In genomic region chr10:3248526-3249255, GRCh38 we compare ENCODE assay signal across 9 cellular contexts.
DNase-seq lines count a peak whose midpoint lies in the region; ATAC-seq and TF ChIP-seq lines count a peak whose summit lies in the region.
"Had no signal": no experiment of that assay in that cellular context is flagged by ENCODE, and none has a peak within 500 bp of the region (broad histone marks: within the 10 kb centered on the region; RNA-seq: fewer than 3 reads in every experiment).

No MANE protein-coding gene starts in this region.

- no peak for TF ChIP-seq CTCF in endodermal cell (conservative IDR thresholded peaks at IDR 0.05)
- no peak for TF ChIP-seq CTCF in nephron (IDR thresholded peaks at IDR 0.05; ENCODE audit: unreplicated experiment in 3 of 3)

- H3K9ac ChIP-seq in endodermal cell (ENCODE audit: extremely low read depth, low read length, poor library complexity, severe bottlenecking), result no peak overlapping the region

- H3K4me1 Mint-ChIP-seq in endodermal cell (peaks cover 9% of the 10 kb centered on the region), nephron (peaks cover 9% of the 10 kb centered on the region)
- peaks cover 10% of the 10 kb centered on the region in 2 donors for H3K4me1 Mint-ChIP-seq in stimulated activated naive B cell treated with anti-CD40 and anti-IgM and Interleukin-4, amounts not matched to agents 10 μg/mL and 1 μg/mL and 100 μg/mL, for 72 hours

- H3K9me3 Mint-ChIP-seq in endodermal cell (no peaks in the 10 kb centered on the region), nephron (no peaks in the 10 kb centered on the region)
- H3K9me3 Mint-ChIP-seq in stimulated activated naive B cell treated with anti-CD40 and anti-IgM and Interleukin-4, amounts not matched to agents 10 μg/mL and 1 μg/mL and 100 μg/mL, for 72 hours, result no peaks in the 10 kb centered on the region

- ATAC-seq in GM18502 (IDR thresholded peaks at IDR 0.05; ENCODE audit: poor library complexity, unreplicated experiment), result no peak
- ATAC-seq in stimulated activated naive B cell treated with anti-CD40 and anti-IgM and Interleukin-4, amounts not matched to agents 10 μg/mL and 1 μg/mL and 100 μg/mL, for 72 hours (replicated peaks), result no peak

- no peaks in the 10 kb centered on the region for H3K4me1 ChIP-seq in endodermal cell (ENCODE audit: control insufficient read depth, insufficient read depth, low read length)
- H3K4me1 ChIP-seq: right lobe of liver had no signal

- no peaks in the 10 kb centered on the region for H3K9me3 ChIP-seq in endodermal cell (ENCODE audit: control insufficient read depth, low read length)
- H3K9me3 ChIP-seq: right lobe of liver had no signal

- WGBS in endodermal cell (ENCODE audit: insufficient coverage in 1 of 2, insufficient read length in 1 of 2), 2 experiments, result 60 to 76% methylated on average over 4 to 6 of the region's 6 CpGs

- H3K27me3 Mint-ChIP-seq in endodermal cell (ENCODE audit: insufficient read depth) (peaks cover 3% of the 10 kb centered on the region), nephron (ENCODE audit: low read depth) (peaks cover 28% of the 10 kb centered on the region)
- H3K27me3 Mint-ChIP-seq in stimulated activated naive B cell treated with anti-CD40 and anti-IgM and Interleukin-4, amounts not matched to agents 10 μg/mL and 1 μg/mL and 100 μg/mL, for 72 hours, result peaks cover 24 to 41% of the 10 kb centered on the region in 2 donors

- H3K27ac ChIP-seq in endodermal cell (ENCODE audit: low read depth, low read length), result peak overlapping the region; percentile 36

- H3K27ac Mint-ChIP-seq in endodermal cell, result peak overlapping the region; percentile 83
- H3K27ac Mint-ChIP-seq in nephron, result peak overlapping the region; percentile 64 to 90 (median 65)
- H3K27ac Mint-ChIP-seq in stimulated activated naive B cell treated with anti-CD40 and anti-IgM and Interleukin-4, amounts not matched to agents 10 μg/mL and 1 μg/mL and 100 μg/mL, for 72 hours, result no peak overlapping the region

- no peak overlapping the region for H3K4me3 ChIP-seq in endodermal cell (ENCODE audit: low read length)
- H3K4me3 ChIP-seq: right lobe of liver had no signal

- peak; percentile 81 for DNase-seq in AG08396 (ENCODE audit: low spot score)
- DNase-seq in NCI-H226, result peak; percentile 49
- DNase-seq in endodermal cell, result no peak
- DNase-seq in GDM1 (lab: John Stamatoyannopoulos, UW), result no peak
- no peak for DNase-seq in stimulated activated naive B cell treated with anti-CD40 and anti-IgM and Interleukin-4, amounts not matched to agents 10 μg/mL and 1 μg/mL and 100 μg/mL, for 72 hours
- DNase-seq in activated effector memory CD4-positive, alpha-beta T cell treated with anti-CD3 and anti-CD28 coated beads, Interleukin-2, amount 50 U/mL, for 16 hours, result no peak
- DNase-seq: right lobe of liver had no signal

- H3K36me3 Mint-ChIP-seq in endodermal cell (ENCODE audit: low read depth) (no peaks in the 10 kb centered on the region), nephron (ENCODE audit: low read depth) (no peaks in the 10 kb centered on the region)
- no peaks in the 10 kb centered on the region for H3K36me3 Mint-ChIP-seq in stimulated activated naive B cell treated with anti-CD40 and anti-IgM and Interleukin-4, amounts not matched to agents 10 μg/mL and 1 μg/mL and 100 μg/mL, for 72 hours

- no peak overlapping the region for H3K4me3 Mint-ChIP-seq in endodermal cell
- no peak overlapping the region for H3K4me3 Mint-ChIP-seq in nephron
- H3K4me3 Mint-ChIP-seq in stimulated activated naive B cell treated with anti-CD40 and anti-IgM and Interleukin-4, amounts not matched to agents 10 μg/mL and 1 μg/mL and 100 μg/mL, for 72 hours, result no peak overlapping the region

- H3K27me3 ChIP-seq in endodermal cell (ENCODE audit: control insufficient read depth, insufficient read depth, low read length, poor library complexity, severe bottlenecking), result no peaks in the 10 kb centered on the region
- H3K27me3 ChIP-seq: right lobe of liver had no signal

- no peaks in the 10 kb centered on the region for H3K36me3 ChIP-seq in endodermal cell (ENCODE audit: control insufficient read depth, insufficient read depth, low read length)
- H3K36me3 ChIP-seq: right lobe of liver had no signal

Comparison
In these comparisons a context has a peak if more than half of its experiments do, and no peak if none do; other contexts are left out.
1. DNase-seq: peak in AG08396 (single experiment) and NCI-H226 (single experiment); none in endodermal cell (single experiment), GDM1 (single experiment), stimulated activated naive B cell treated with anti-CD40 and anti-IgM and Interleukin-4, amounts not matched to agents 10 μg/mL and 1 μg/mL and 100 μg/mL, for 72 hours (single experiment) and activated effector memory CD4-positive, alpha-beta T cell treated with anti-CD3 and anti-CD28 coated beads, Interleukin-2, amount 50 U/mL, for 16 hours (single experiment).